9 cellular contexts compared by ENCODE assay signal in genomic region chr1:236465959-236466303, GRCh38. TPM values are rescaled to one million over a fixed set of nuclear protein-coding genes. Genes with fewer than 3 reads are reported as not detected.
DNase-seq lines count a peak whose midpoint lies in the region; ATAC-seq and TF ChIP-seq lines count a peak whose summit lies in the region.
"Had no signal": no experiment of that assay in that cellular context is flagged by ENCODE, and none has a peak within 500 bp of the region (broad histone marks: within the 10 kb centered on the region; RNA-seq: fewer than 3 reads in every experiment).

No MANE protein-coding gene starts in this region.

- H3K27ac Mint-ChIP-seq in activated T-helper 17 cell treated with anti-CD3 and anti-CD28 coated beads, Interleukin-2, amount 50 U/mL, for 72 hours: peak overlapping the region; percentile 47

- intact Hi-C loops in sigmoid colon (cut with DNase I): no loop called here

- TF ChIP-seq EP300 in sigmoid colon (IDR thresholded peaks at IDR 0.05): no peak

- H3K27me3 ChIP-seq in sigmoid colon: no peaks in the 10 kb centered on the region

- no peak for TF ChIP-seq POLR2A in sigmoid colon (IDR thresholded peaks at IDR 0.05)

- peaks cover 8% of the 10 kb centered on the region for H3K27me3 Mint-ChIP-seq in activated T-helper 17 cell treated with anti-CD3 and anti-CD28 coated beads, Interleukin-2, amount 50 U/mL, for 72 hours

- peaks cover 29% of the 10 kb centered on the region for H3K36me3 Mint-ChIP-seq in activated T-helper 17 cell treated with anti-CD3 and anti-CD28 coated beads, Interleukin-2, amount 50 U/mL, for 72 hours (ENCODE audit: low read depth)

- no peaks in the 10 kb centered on the region for H3K9me3 Mint-ChIP-seq in activated T-helper 17 cell treated with anti-CD3 and anti-CD28 coated beads, Interleukin-2, amount 50 U/mL, for 72 hours

- H3K4me1 Mint-ChIP-seq in activated T-helper 17 cell treated with anti-CD3 and anti-CD28 coated beads, Interleukin-2, amount 50 U/mL, for 72 hours: peaks cover 28% of the 10 kb centered on the region

- H3K4me1 ChIP-seq in sigmoid colon: no peaks in the 10 kb centered on the region

- H3K36me3 ChIP-seq in sigmoid colon: no peaks in the 10 kb centered on the region

- in situ Hi-C loops in GM13977 (cut with MboI; ENCODE audit: low pct_unique_long_range_greater_than_20kb, low sequenced_read_pairs, unreplicated experiment): no loop called here

- peak; percentile 66 for ATAC-seq in GM19438 (IDR thresholded peaks at IDR 0.05; ENCODE audit: low read depth, unreplicated experiment)
- ATAC-seq in HG03097 (IDR thresholded peaks at IDR 0.05; ENCODE audit: low FRiP score, unreplicated experiment): peak; percentile 81
- peak; percentile 54 for ATAC-seq in activated T-helper 17 cell treated with anti-CD3 and anti-CD28 coated beads, Interleukin-2, amount 50 U/mL, for 72 hours (replicated peaks)

- 47 to 76% methylated on average over 5 of the region's 5 CpGs for WGBS in sigmoid colon, 2 donors

- no peak overlapping the region for H3K4me3 ChIP-seq in sigmoid colon

- H3K4me3 Mint-ChIP-seq in activated T-helper 17 cell treated with anti-CD3 and anti-CD28 coated beads, Interleukin-2, amount 50 U/mL, for 72 hours: peak overlapping the region; percentile 40

- H3K27ac ChIP-seq in sigmoid colon: no peak overlapping the region

- DNase-seq in GM13977 (ENCODE audit: low spot score): peak; percentile 45
- DNase-seq in NCI-H1436 (lab: John Stamatoyannopoulos, UW): no peak
- no peak for DNase-seq in C1 segment of cervical spinal cord (lab: John Stamatoyannopoulos, UW)
- DNase-seq in EL: no peak
- no peak for DNase-seq in sigmoid colon
- DNase-seq: cerebellar nuclear complex had no signal

- TF ChIP-seq CTCF in GM13977 (IDR thresholded peaks at IDR 0.05; ENCODE audit: extremely low read depth, insufficient read depth, missing control alignments) (no peak), sigmoid colon (IDR thresholded peaks at IDR 0.05) (no peak)

- no peaks in the 10 kb centered on the region for H3K9me3 ChIP-seq in sigmoid colon

RNA-seq across cellular contexts. Expression of gene LGALS8, which starts 57.9 kb away (rescaled TPM):
- 100 to 1,000 TPM; 114 to 253 TPM for total RNA-seq in activated T-helper 17 cell treated with anti-CD3 and anti-CD28 coated beads, Interleukin-2, amount 50 U/mL, for 72 hours
- total RNA-seq in sigmoid colon: 10 to 100 TPM; 40.3 to 86.4 (median 68.1) TPM
- 10 to 100 TPM; 11.4 to 27.0 (median 25.4) TPM for polyA plus RNA-seq in sigmoid colon
